Comparison of ENCODE assay signal across 10 cellular contexts in genomic region chr10:32951111-32951510, GRCh38. TPM values are rescaled to one million over a fixed set of nuclear protein-coding genes. Genes with fewer than 3 reads are reported as not detected.
A peak's percentile ranks its signal among the peaks of the same experiment; 100 is the strongest.
DNase-seq lines count a peak whose midpoint lies in the region; ATAC-seq and TF ChIP-seq lines count a peak whose summit lies in the region.
"Had no signal": no experiment of that assay in that cellular context is flagged by ENCODE, and none has a peak within 500 bp of the region (broad histone marks: within the 10 kb centered on the region; RNA-seq: fewer than 3 reads in every experiment).

No MANE protein-coding gene starts in this region.

- H2AFZ ChIP-seq in HCT116 (ENCODE audit: low read depth, low read length, poor library complexity, severe bottlenecking), result no peak overlapping the region

- RAD21 ChIA-PET in HCT116 (lab: Charles Lee; ENCODE audit: low non-redundant PET in 1 of 2, low total read pairs in 2 of 2, uncharacterized antibody in 2 of 2, unreplicated experiment in 2 of 2), result no interaction called here

- H3K36me3 ChIP-seq in A673 (ENCODE audit: insufficient read depth, low read length, poor library complexity, severe bottlenecking) (no peaks in the 10 kb centered on the region), HCT116 (ENCODE audit: control insufficient read depth in 1 of 2, insufficient read depth in 2 of 2, low read length in 2 of 2) (peaks cover 0 to 4% of the 10 kb centered on the region in 2 experiments; a peak in 1 of 4 replicates), iPS-20b (ENCODE audit: insufficient read depth, low read depth, low read length) (no peaks in the 10 kb centered on the region)

- no peaks in the 10 kb centered on the region for H3K9me3 Mint-ChIP-seq in activated naive CD8-positive, alpha-beta T cell (ENCODE audit: low read depth)
- H3K9me3 Mint-ChIP-seq in activated T-helper 1 cell treated with anti-CD3 and anti-CD28 coated beads, Interleukin-12 subunit alpha, Interleukin-12 subunit beta, Interleukin-2, Interleukin-4 antibody, amounts not matched to agents 30 ng/mL and 10 ng/mL and 1 ng/mL, durations not matched to agents 14 hours and 24 hours and 36 hours, result no peaks in the 10 kb centered on the region

- H3K4me1 Mint-ChIP-seq in activated naive CD8-positive, alpha-beta T cell (ENCODE audit: low read depth), result peaks cover 82% of the 10 kb centered on the region
- H3K4me1 Mint-ChIP-seq in activated T-helper 1 cell treated with anti-CD3 and anti-CD28 coated beads, Interleukin-12 subunit alpha, Interleukin-12 subunit beta, Interleukin-2, Interleukin-4 antibody, amounts not matched to agents 30 ng/mL and 10 ng/mL and 1 ng/mL, durations not matched to agents 14 hours and 24 hours and 36 hours (ENCODE audit: low read depth), result peaks cover 44% of the 10 kb centered on the region

- H3K27ac Mint-ChIP-seq in activated naive CD8-positive, alpha-beta T cell, result peak overlapping the region; percentile 55
- H3K27ac Mint-ChIP-seq in activated T-helper 1 cell treated with anti-CD3 and anti-CD28 coated beads, Interleukin-12 subunit alpha, Interleukin-12 subunit beta, Interleukin-2, Interleukin-4 antibody, amounts not matched to agents 30 ng/mL and 10 ng/mL and 1 ng/mL, durations not matched to agents 14 hours and 24 hours and 36 hours, result no peak overlapping the region

- DNase-seq in A673 (ENCODE audit: low spot score) (no peak), HCT116 (ENCODE audit: low read depth, low spot score) (no peak), islet precursor cell (no peak)
- no peak for DNase-seq in activated T-helper 1 cell treated with anti-CD3 and anti-CD28 coated beads, Interleukin-12 subunit alpha, Interleukin-12 subunit beta, Interleukin-2, Interleukin-4 antibody, amounts not matched to agents 30 ng/mL and 10 ng/mL and 1 ng/mL, durations not matched to agents 14 hours and 24 hours and 36 hours (ENCODE audit: low spot score)
- DNase-seq: NCI-H2029 treated with DMSO at 0.1 percent for 48 hours; stimulated activated CD4-positive, alpha-beta T cell treated with anti-CD3 and anti-CD28 coated beads, Interleukin-2, amount 100 ng/mL, for 24 hours had no signal

- CTCF ChIA-PET in A673 (lab: Charles Lee), result no interaction called here
- CTCF ChIA-PET in HCT116 (lab: Charles Lee), result no interaction called here

- no peaks in the 10 kb centered on the region for H3K27me3 Mint-ChIP-seq in activated naive CD8-positive, alpha-beta T cell
- H3K27me3 Mint-ChIP-seq in activated T-helper 1 cell treated with anti-CD3 and anti-CD28 coated beads, Interleukin-12 subunit alpha, Interleukin-12 subunit beta, Interleukin-2, Interleukin-4 antibody, amounts not matched to agents 30 ng/mL and 10 ng/mL and 1 ng/mL, durations not matched to agents 14 hours and 24 hours and 36 hours (ENCODE audit: insufficient read depth), result no peaks in the 10 kb centered on the region

- H3K4me3 ChIP-seq in A673 (ENCODE audit: low read depth, low read length, poor library complexity, severe bottlenecking) (peak overlapping the region; percentile 7), HCT116 (replicated peaks in 1 of 2; ENCODE audit: low read depth in 1 of 2, low read length in 2 of 2) (no peak overlapping the region), iPS-20b (ENCODE audit: low read length) (peak overlapping the region; percentile 69)

- no peaks in the 10 kb centered on the region for H3K9me2 ChIP-seq in HCT116 (ENCODE audit: insufficient read depth)

- no peak for TF ChIP-seq CTCF in A673 (conservative IDR thresholded peaks at IDR 0.05; ENCODE audit: low read depth, low read length)
- no peak for TF ChIP-seq CTCF in HCT116 (IDR thresholded peaks at IDR 0.05 in 2 of 3, conservative IDR thresholded peaks at IDR 0.05 in 1 of 3; ENCODE audit: borderline replicate concordance in 1 of 3, insufficient read depth in 1 of 3, low read depth in 2 of 3, low read length in 2 of 3)

- peaks cover 59% of the 10 kb centered on the region for H3K4me1 ChIP-seq in A673 (ENCODE audit: insufficient read depth, low read length, poor library complexity, severe bottlenecking)
- H3K4me1 ChIP-seq in HCT116 (ENCODE audit: control insufficient read depth in 1 of 2, insufficient read depth in 2 of 2, low read length in 2 of 2), result peaks cover 88 to 91% of the 10 kb centered on the region in 2 experiments
- peaks cover 60% of the 10 kb centered on the region for H3K4me1 ChIP-seq in iPS-20b (ENCODE audit: insufficient read depth, low read length)

- no peak for TF ChIP-seq RAD21 in HCT116 (IDR thresholded peaks at IDR 0.05; ENCODE audit: low read depth)

- no TSS peak for BruUV-seq in A673 (replicated peaks; lab: Mats Ljungman, UMichigan)
- BruUV-seq in HCT116 (replicated peaks; lab: Mats Ljungman, UMichigan), result no TSS peak

- H3K27me3 ChIP-seq in A673 (replicated peaks; ENCODE audit: insufficient read depth, low read depth, low read length, poor library complexity), result no peaks in the 10 kb centered on the region
- H3K27me3 ChIP-seq in HCT116 (ENCODE audit: insufficient read depth, low read length), result no peaks in the 10 kb centered on the region
- no peaks in the 10 kb centered on the region for H3K27me3 ChIP-seq in iPS-20b (ENCODE audit: insufficient read depth, low read length)

- no peaks in the 10 kb centered on the region for H3K36me3 Mint-ChIP-seq in activated naive CD8-positive, alpha-beta T cell
- H3K36me3 Mint-ChIP-seq in activated T-helper 1 cell treated with anti-CD3 and anti-CD28 coated beads, Interleukin-12 subunit alpha, Interleukin-12 subunit beta, Interleukin-2, Interleukin-4 antibody, amounts not matched to agents 30 ng/mL and 10 ng/mL and 1 ng/mL, durations not matched to agents 14 hours and 24 hours and 36 hours (ENCODE audit: low read depth), result peaks cover 9% of the 10 kb centered on the region

- peak overlapping the region; percentile 32 for H3K4me2 ChIP-seq in HCT116 (ENCODE audit: low read length)

- H3K4me3 Mint-ChIP-seq in activated naive CD8-positive, alpha-beta T cell, result no peak overlapping the region
- H3K4me3 Mint-ChIP-seq in activated T-helper 1 cell treated with anti-CD3 and anti-CD28 coated beads, Interleukin-12 subunit alpha, Interleukin-12 subunit beta, Interleukin-2, Interleukin-4 antibody, amounts not matched to agents 30 ng/mL and 10 ng/mL and 1 ng/mL, durations not matched to agents 14 hours and 24 hours and 36 hours, result no peak overlapping the region

- peaks cover 100% of the 10 kb centered on the region for H3K79me2 ChIP-seq in HCT116 (ENCODE audit: insufficient read depth, low read length)

- POLR2A ChIA-PET in A673 (lab: Charles Lee; ENCODE audit: low non-redundant PET) (no interaction called here), HCT116 (lab: Charles Lee) (interaction anchor here (3.0 kb wide), 1 partner anchor 29 kb away, joined by 10 read pairs; no protein-coding TSS in a partner anchor)

- H3K9ac ChIP-seq in HCT116 (ENCODE audit: low read length) (0 out of 2 replicates have a peak overlapping the region, but pooled peaks have one; percentile 4), iPS-20b (ENCODE audit: low read depth, low read length) (peak overlapping the region; percentile 68)

- H3K9me3 ChIP-seq in A673 (ENCODE audit: low read depth, low read length, poor library complexity, severe bottlenecking) (no peaks in the 10 kb centered on the region), HCT116 (ENCODE audit: control insufficient read depth in 1 of 2, insufficient read depth in 1 of 2, low read depth in 1 of 2, low read length in 2 of 2) (no peaks in the 10 kb centered on the region), iPS-20b (ENCODE audit: insufficient read depth, low read depth, low read length) (no peaks in the 10 kb centered on the region)

- intact Hi-C loops in A673 (cut with micrococcal nuclease; ENCODE audit: unreplicated experiment) (no loop called here), HCT116 (cut with micrococcal nuclease) (no loop called here)
- intact Hi-C loops in activated T-helper 1 cell treated with anti-CD3 and anti-CD28 coated beads, Interleukin-12 subunit alpha, Interleukin-12 subunit beta, Interleukin-2, Interleukin-4 antibody, amounts not matched to agents 30 ng/mL and 10 ng/mL and 1 ng/mL, durations not matched to agents 14 hours and 24 hours and 36 hours (cut with micrococcal nuclease), result no loop called here

- no peak for TF ChIP-seq POLR2A in HCT116 (IDR thresholded peaks at IDR 0.05; ENCODE audit: borderline replicate concordance, extremely low read depth, insufficient read depth, insufficient read length)

- peaks cover 23% of the 10 kb centered on the region; the same call in 1 of the 2 replicates for H4K20me1 ChIP-seq in HCT116 (ENCODE audit: insufficient read depth)

- H3K27ac ChIP-seq in A673 (ENCODE audit: low read depth, low read length, poor library complexity, severe bottlenecking) (peak overlapping the region; percentile 51), HCT116 (ENCODE audit: low read depth, low read length) (no peak overlapping the region), iPS-20b (ENCODE audit: low read length) (peak overlapping the region; percentile 80)

- ATAC-seq in HCT116 (no peak), GM21576 (IDR thresholded peaks at IDR 0.05; ENCODE audit: unreplicated experiment) (no peak), HG02763 (IDR thresholded peaks at IDR 0.05; ENCODE audit: unreplicated experiment) (no peak)

TF ChIP-seq in HCT116, 20 proteins besides CTCF, POLR2A, EP300 and RAD21:
- TF ChIP-seq MAX (IDR thresholded peaks at IDR 0.05) (no peak), EGR1 (IDR thresholded peaks at IDR 0.05; ENCODE audit: low read depth) (no peak), SP1 (IDR thresholded peaks at IDR 0.05; ENCODE audit: low read depth) (no peak), ZNF274 (IDR thresholded peaks at IDR 0.05; ENCODE audit: low read depth, low read length) (no peak), TCF7L2 (IDR thresholded peaks at IDR 0.05; ENCODE audit: borderline replicate concordance, extremely low read depth, insufficient read depth, insufficient read length) (no peak), CEBPB (IDR thresholded peaks at IDR 0.05; ENCODE audit: low read depth) (no peak), EZH2 (IDR thresholded peaks at IDR 0.05) (no peak)
- TF ChIP-seq, protein P1, sequence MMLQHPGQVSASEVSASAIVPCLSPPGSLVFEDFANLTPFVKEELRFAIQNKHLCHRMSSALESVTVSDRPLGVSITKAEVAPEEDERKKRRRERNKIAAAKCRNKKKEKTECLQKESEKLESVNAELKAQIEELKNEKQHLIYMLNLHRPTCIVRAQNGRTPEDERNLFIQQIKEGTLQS (IDR thresholded peaks at IDR 0.05), result no peak

RNA-seq across cellular contexts. Expression of gene ITGB1, which starts 6.9 kb away (rescaled TPM):
- total RNA-seq in A673 (2021), result 276 and 282 TPM in 2 replicates
- total RNA-seq in HCT116 (2021; ENCODE audit: unreplicated experiment), result 366 TPM
- polyA plus RNA-seq in HCT116 (2012), result 200 and 253 TPM in 2 replicates
- total RNA-seq in activated T-helper 1 cell treated with anti-CD3 and anti-CD28 coated beads, Interleukin-12 subunit alpha, Interleukin-12 subunit beta, Interleukin-2, Interleukin-4 antibody, amounts not matched to agents 30 ng/mL and 10 ng/mL and 1 ng/mL, durations not matched to agents 14 hours and 24 hours and 36 hours, result 51.4 and 61.4 TPM in 2 replicates

Comparison
In these comparisons a context has a peak if more than half of its experiments do, and no peak if none do; other contexts are left out.
1. H3K4me3 ChIP-seq: peak in A673 (single experiment) and iPS-20b (single experiment); none in HCT116 (0 of 2).